Comparison of ENCODE assay signal across 14 cellular contexts in genomic region chr17:35569405-35569804, GRCh38. TPM values are rescaled to one million over a fixed set of nuclear protein-coding genes. Genes with fewer than 3 reads are reported as not detected.
DNase-seq lines count a peak whose midpoint lies in the region; ATAC-seq and TF ChIP-seq lines count a peak whose summit lies in the region.
"Had no signal": no experiment of that assay in that cellular context is flagged by ENCODE, and none has a peak within 500 bp of the region (broad histone marks: within the 10 kb centered on the region; RNA-seq: fewer than 3 reads in every experiment).

No MANE protein-coding gene starts in this region.

- peaks cover 1 to 4% of the 10 kb centered on the region in 2 donors for H3K36me3 Mint-ChIP-seq in activated T-cell treated with anti-CD3 and anti-CD28 coated beads, Interleukin-2, amount 50 U/mL, for 72 hours (ENCODE audit: insufficient read depth in 2 of 2)
- H3K36me3 Mint-ChIP-seq in stimulated activated effector memory CD8-positive, alpha-beta T cell treated with anti-CD3 and anti-CD28 coated beads, Interleukin-12 subunit alpha, Interleukin-12 subunit beta, amount 100 ng/mL, for 72 hours: peaks cover 39% of the 10 kb centered on the region

- peaks cover 43% of the 10 kb centered on the region for H3K4me1 Mint-ChIP-seq in activated T-cell treated with anti-CD3 and anti-CD28 coated beads, Interleukin-2, amount 50 U/mL, for 72 hours (ENCODE audit: low read depth)
- peaks cover 31% of the 10 kb centered on the region for H3K4me1 Mint-ChIP-seq in stimulated activated effector memory CD8-positive, alpha-beta T cell treated with anti-CD3 and anti-CD28 coated beads, Interleukin-12 subunit alpha, Interleukin-12 subunit beta, amount 100 ng/mL, for 72 hours

- TF ChIP-seq CTCF in Panc1 (IDR thresholded peaks at IDR 0.05) (no peak), epithelial cell of esophagus (IDR thresholded peaks at IDR 0.05; ENCODE audit: insufficient read depth, low read depth, low read length, missing control alignments) (no peak)

- H3K36me3 ChIP-seq in Panc1 (ENCODE audit: control insufficient read depth, insufficient read depth, low read length): peaks cover 6% of the 10 kb centered on the region; the same call in 1 of the 2 replicates

- peak overlapping the region; percentile 97 for H3K27ac ChIP-seq in Panc1 (ENCODE audit: low read length)

- no TSS peak for BruUV-seq in Panc1 (replicated peaks; lab: Mats Ljungman, UMichigan)

- CTCF ChIA-PET in Panc1 (lab: Charles Lee): interaction anchor here (0.7 kb wide), 1 partner anchor 506 kb away, joined by 3 read pairs; the partner anchor contains the start of gene RFFL

- peak overlapping the region; percentile 26 for H3K27ac Mint-ChIP-seq in activated T-cell treated with anti-CD3 and anti-CD28 coated beads, Interleukin-2, amount 50 U/mL, for 72 hours
- H3K27ac Mint-ChIP-seq in stimulated activated effector memory CD8-positive, alpha-beta T cell treated with anti-CD3 and anti-CD28 coated beads, Interleukin-12 subunit alpha, Interleukin-12 subunit beta, amount 100 ng/mL, for 72 hours: peak overlapping the region; percentile 57

- in situ Hi-C loops in Panc1 (cut with HindIII; ENCODE audit: low pct_unique_long_range_greater_than_20kb, low sequenced_read_pairs): no loop called here

- H3K9me3 ChIP-seq in Panc1 (ENCODE audit: control insufficient read depth, insufficient read depth, low read depth, low read length): no peaks in the 10 kb centered on the region

- H3K27me3 ChIP-seq in Panc1 (ENCODE audit: control insufficient read depth, insufficient read depth, low read length): no peaks in the 10 kb centered on the region

- no peak for DNase-seq in activated T-cell treated with anti-CD3 and anti-CD28 coated beads, Interleukin-2, amount 50 U/mL, for 72 hours
- DNase-seq in activated T-cell treated with anti-CD3 and anti-CD28 coated beads, Interleukin-2, amount 50 U/mL, for 48 hours: no peak
- DNase-seq in Panc1 (ENCODE audit: low read depth, low spot score): no peak
- DNase-seq in epithelial cell of esophagus (ENCODE audit: low read depth): no peak
- DNase-seq in stimulated activated effector memory CD8-positive, alpha-beta T cell treated with anti-CD3 and anti-CD28 coated beads, Interleukin-12 subunit alpha, Interleukin-12 subunit beta, amount 100 ng/mL, for 72 hours (ENCODE audit: low spot score in 2 of 2): no peak
- DNase-seq in activated effector memory CD4-positive, alpha-beta T cell treated with Interleukin-2 at 50 U/mL for 16 hours: no peak
- no peak for DNase-seq in HPDE6-E6E7 (ENCODE audit: extremely low spot score)
- DNase-seq in NCI-H526 treated with DMSO at 0.1 percent for 48 hours (lab: John Stamatoyannopoulos, UW): no peak
- DNase-seq: hypothalamus, IMR-90, nucleus accumbens had no signal

- no peaks in the 10 kb centered on the region for H3K9me3 Mint-ChIP-seq in activated T-cell treated with anti-CD3 and anti-CD28 coated beads, Interleukin-2, amount 50 U/mL, for 72 hours
- H3K9me3 Mint-ChIP-seq in stimulated activated effector memory CD8-positive, alpha-beta T cell treated with anti-CD3 and anti-CD28 coated beads, Interleukin-12 subunit alpha, Interleukin-12 subunit beta, amount 100 ng/mL, for 72 hours: no peaks in the 10 kb centered on the region

- peak overlapping the region; percentile 90 to 96 for H3K4me3 Mint-ChIP-seq in activated T-cell treated with anti-CD3 and anti-CD28 coated beads, Interleukin-2, amount 50 U/mL, for 72 hours
- H3K4me3 Mint-ChIP-seq in stimulated activated effector memory CD8-positive, alpha-beta T cell treated with anti-CD3 and anti-CD28 coated beads, Interleukin-12 subunit alpha, Interleukin-12 subunit beta, amount 100 ng/mL, for 72 hours: peak overlapping the region; percentile 87

- ATAC-seq in activated T-cell treated with anti-CD3 and anti-CD28 coated beads, Interleukin-2, amount 50 U/mL, for 72 hours (replicated peaks in 1 of 2): no peak
- ATAC-seq in Panc1: no peak
- ATAC-seq in stimulated activated effector memory CD8-positive, alpha-beta T cell treated with anti-CD3 and anti-CD28 coated beads, Interleukin-12 subunit alpha, Interleukin-12 subunit beta, amount 100 ng/mL, for 72 hours: no peak

- H3K27me3 Mint-ChIP-seq in activated T-cell treated with anti-CD3 and anti-CD28 coated beads, Interleukin-2, amount 50 U/mL, for 72 hours (ENCODE audit: low read depth): peaks cover 6% of the 10 kb centered on the region

- POLR2A ChIA-PET in Panc1 (lab: Charles Lee): interaction anchor here (0.6 to 1.6 kb wide), 2 partner anchors 10 to 12 kb away, joined by 4 to 5 read pairs; no protein-coding TSS in a partner anchor

- intact Hi-C loops in Panc1 (cut with micrococcal nuclease; ENCODE audit: unreplicated experiment): no loop called here

- peaks cover 12% of the 10 kb centered on the region for H3K4me1 ChIP-seq in Panc1 (ENCODE audit: control insufficient read depth, insufficient read depth, low read length)

- H3K4me3 ChIP-seq in Panc1 (ENCODE audit: low read depth in 2 of 2, low read length in 2 of 2) (peak overlapping the region; percentile 96 to 98), epithelial cell of esophagus (ENCODE audit: low read length) (peak overlapping the region; percentile 92)

RNA-seq across cellular contexts. Expression of gene SLFN14, which starts 8.8 kb away (rescaled TPM):
- total RNA-seq in activated T-cell treated with anti-CD3 and anti-CD28 coated beads, Interleukin-2, amount 50 U/mL, for 72 hours: not detected
- total RNA-seq in Panc1 (2021; ENCODE audit: unreplicated experiment): not detected
- not detected for polyA plus RNA-seq in Panc1 (2012; ENCODE audit: insufficient read length)
- total RNA-seq: IMR-90, NCI-H460 had no signal
- polyA plus RNA-seq: BJ, IMR-90, urinary bladder had no signal

RNA-seq across cellular contexts. Expression of gene PEX12, which starts 9.0 kb away (rescaled TPM):
- 1 to 10 TPM; 7.2 to 7.3 TPM for total RNA-seq in activated T-cell treated with anti-CD3 and anti-CD28 coated beads, Interleukin-2, amount 50 U/mL, for 72 hours
- total RNA-seq in Panc1 (2021; ENCODE audit: unreplicated experiment): 6.6 TPM
- 5.4 TPM for polyA plus RNA-seq in Panc1 (2012; ENCODE audit: insufficient read length)

RNA-seq across cellular contexts. Expression of gene AP2B1, which starts 17.7 kb away (rescaled TPM):
- total RNA-seq in activated T-cell treated with anti-CD3 and anti-CD28 coated beads, Interleukin-2, amount 50 U/mL, for 72 hours: 100 to 1,000 TPM; 167 to 179 TPM
- 446 TPM for total RNA-seq in Panc1 (2021; ENCODE audit: unreplicated experiment)
- polyA plus RNA-seq in Panc1 (2012; ENCODE audit: insufficient read length): 168 TPM

RNA-seq across cellular contexts. Expression of gene SLFN12L, which starts 31.9 kb away (rescaled TPM):
- total RNA-seq in activated T-cell treated with anti-CD3 and anti-CD28 coated beads, Interleukin-2, amount 50 U/mL, for 72 hours: 10 to 100 TPM; 59.0 to 73.6 TPM
- total RNA-seq in Panc1 (2021; ENCODE audit: unreplicated experiment): 0.33 TPM
- not detected for polyA plus RNA-seq in Panc1 (2012; ENCODE audit: insufficient read length)
- total RNA-seq: NCI-H460 had no signal
- polyA plus RNA-seq: BJ, IMR-90 had no signal
